14 cellular contexts compared by ENCODE assay signal in the genomic region with DNA sequence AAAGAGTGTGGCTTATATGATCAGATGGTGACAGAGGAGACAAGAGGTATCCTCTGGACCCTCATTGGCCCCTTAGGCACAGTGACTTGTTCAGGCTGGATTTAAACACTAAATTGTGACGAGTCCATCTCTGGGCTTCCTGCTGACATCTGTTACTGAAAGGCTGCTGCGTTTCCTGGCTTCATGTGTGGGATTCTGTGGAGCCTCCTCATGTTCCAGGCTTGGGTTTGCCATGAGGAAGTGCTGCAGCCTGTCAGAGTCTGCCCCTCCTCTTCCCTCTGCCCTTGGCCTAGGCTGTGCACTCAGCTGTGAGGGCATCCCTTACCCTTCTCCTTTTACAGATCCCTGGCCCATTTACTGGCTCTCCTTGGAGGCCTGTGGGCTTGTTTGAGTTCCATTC.
"Had no signal": no experiment of that assay in that cellular context is flagged by ENCODE, and none has a peak within 500 bp of the region (broad histone marks: within the 10 kb centered on the region; RNA-seq: fewer than 3 reads in every experiment).

No MANE protein-coding gene starts in this region.

- DNase-seq: activated CD4-positive, CD25-positive, alpha-beta regulatory T cell treated with anti-CD3 and anti-CD28 coated beads, Interleukin-2, amount 50 U/mL, for 72 hours; activated gamma-delta T cell; dorsolateral prefrontal cortex; glutamatergic neuron; hippocampal formation; midbrain; occipital lobe; small intestine; stimulated activated CD4-positive, alpha-beta T cell treated with anti-CD3 and anti-CD28 coated beads, Interleukin-15, amount 100 ng/mL, for 24 hours; stimulated activated CD4-positive, alpha-beta T cell treated with anti-CD3 and anti-CD28 coated beads, Interleukin-4, amount 100 ng/mL, for 1 hour; T-helper 2 cell had no signal

- H3K9me3 ChIP-seq: right atrium auricular region had no signal

- H3K4me3 ChIP-seq: dorsolateral prefrontal cortex, lung, right atrium auricular region had no signal

- H3K27ac ChIP-seq: dorsolateral prefrontal cortex, VCaP had no signal

- H3K27me3 ChIP-seq: dorsolateral prefrontal cortex, right atrium auricular region had no signal

- H3K36me3 ChIP-seq: right atrium auricular region had no signal
